8 cellular contexts compared by ENCODE assay signal in the genomic region with DNA sequence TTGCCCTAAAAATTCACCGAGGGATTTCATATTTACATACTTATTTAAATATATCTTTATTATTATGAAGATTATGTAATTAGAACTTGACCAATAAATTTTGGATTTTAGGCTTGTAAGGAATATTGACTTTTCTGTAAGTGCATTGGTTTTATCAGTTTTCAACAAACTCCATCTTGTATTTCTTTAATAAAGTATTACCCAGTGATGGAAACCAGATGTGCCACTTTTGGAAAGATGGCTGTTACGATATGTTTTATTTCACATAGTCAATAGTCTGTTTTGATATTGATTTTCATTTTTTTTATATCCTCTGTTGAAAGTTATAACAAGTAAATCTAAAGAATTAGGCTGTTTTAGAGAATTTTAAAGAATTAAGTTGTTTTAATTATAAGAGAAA. TPM values are rescaled to one million over a fixed set of nuclear protein-coding genes. Genes with fewer than 3 reads are reported as not detected.
DNase-seq lines count a peak whose midpoint lies in the region; ATAC-seq, FAIRE-seq and TF ChIP-seq lines count a peak whose summit lies in the region.

No MANE protein-coding gene starts in this region.

- peak overlapping the region; percentile 32 for H3K4me3 Mint-ChIP-seq in CD8-positive, alpha-beta T cell

- no peak overlapping the region for H3K27ac ChIP-seq in CD8-positive, alpha-beta T cell (ENCODE audit: low read depth, low read length)

- no peaks in the 10 kb centered on the region for H3F3A ChIP-seq in Loucy (ENCODE audit: low read depth)

- peak overlapping the region; percentile 91 for H3K9ac ChIP-seq in Loucy (ENCODE audit: low read depth, low read length, poor library complexity, severe bottlenecking)

- no peak for FAIRE-seq in bronchial epithelial cell (lab: Jason Lieb, UNC)

- TF ChIP-seq CTCF in CD8-positive, alpha-beta T cell (IDR thresholded peaks at IDR 0.05), result no peak
- TF ChIP-seq CTCF in Loucy (conservative IDR thresholded peaks at IDR 0.05; ENCODE audit: low read length), result no peak
- no peak for TF ChIP-seq CTCF in bronchial epithelial cell (IDR thresholded peaks at IDR 0.05; ENCODE audit: insufficient read depth, low read length, severe bottlenecking)

- peaks cover 31% of the 10 kb centered on the region for H3K4me1 Mint-ChIP-seq in CD8-positive, alpha-beta T cell (ENCODE audit: low read depth)

- H3K4me3 ChIP-seq in CD8-positive, alpha-beta T cell (ENCODE audit: low read depth, low read length), result no peak overlapping the region
- H3K4me3 ChIP-seq in Loucy (ENCODE audit: low read length, poor library complexity, severe bottlenecking) (peak overlapping the region; percentile 94), bronchial epithelial cell (ENCODE audit: low read depth, low read length) (peak overlapping the region; percentile 96), neuron (ENCODE audit: low read length) (peak overlapping the region; percentile 22)

- H3K9me3 Mint-ChIP-seq in CD8-positive, alpha-beta T cell, result peaks cover 4% of the 10 kb centered on the region

- peaks cover 32% of the 10 kb centered on the region for H4K20me1 ChIP-seq in Loucy (ENCODE audit: insufficient read depth, low read length, poor library complexity, severe bottlenecking)

- no peaks in the 10 kb centered on the region for H3K9me3 ChIP-seq in CD8-positive, alpha-beta T cell (ENCODE audit: low read length)
- H3K9me3 ChIP-seq in Loucy (ENCODE audit: insufficient read depth, low read depth, low read length) (peaks cover 7% of the 10 kb centered on the region; the same call in 1 of the 2 replicates), neuron (ENCODE audit: low read length) (no peaks in the 10 kb centered on the region)

- H2AFZ ChIP-seq in Loucy (ENCODE audit: low read length) (no peak overlapping the region), neuron (ENCODE audit: low read depth, low read length) (no peak overlapping the region)

- no peaks in the 10 kb centered on the region for H3K9me2 ChIP-seq in Loucy (replicated peaks; ENCODE audit: low read depth, low read length)

- POLR2A ChIA-PET in CD8-positive, alpha-beta T cell (lab: Charles Lee), result interaction anchor here (0.8 kb wide), 1 partner anchor 135 kb away, joined by 3 read pairs; no protein-coding TSS in a partner anchor

- intact Hi-C loops in CD8-positive, alpha-beta T cell (cut with DNase I, micrococcal nuclease), result loop anchor here (5.0 to 10.0 kb wide), 4 partner anchors 206 to 1756 kb away; partner anchors contain the start of genes KICS2 (in 2 of the 2), RXYLT1 (in 1 of the 2) and USP15 (in 1 of the 2)

- CTCF ChIA-PET in CD8-positive, alpha-beta T cell (lab: Charles Lee), result interaction anchor here (0.6 to 1.1 kb wide), 2 partner anchors 33 to 38 kb away, joined by 3 to 4 read pairs; no protein-coding TSS in a partner anchor

- H3K4me1 ChIP-seq in CD8-positive, alpha-beta T cell (ENCODE audit: insufficient read depth, low read length), result peaks cover 31% of the 10 kb centered on the region
- H3K4me1 ChIP-seq in Loucy (ENCODE audit: insufficient read depth, low read length, poor library complexity, severe bottlenecking), result peaks cover 46% of the 10 kb centered on the region
- peaks cover 13% of the 10 kb centered on the region for H3K4me1 ChIP-seq in neuron (ENCODE audit: insufficient read depth, low read length)

- H3K36me3 Mint-ChIP-seq in CD8-positive, alpha-beta T cell, result peaks cover 14% of the 10 kb centered on the region

- H3K27me3 ChIP-seq in CD8-positive, alpha-beta T cell (ENCODE audit: insufficient read depth, low read length), result no peaks in the 10 kb centered on the region
- H3K27me3 ChIP-seq in Loucy (ENCODE audit: insufficient read depth, low read length, poor library complexity, severe bottlenecking) (no peaks in the 10 kb centered on the region), bronchial epithelial cell (ENCODE audit: control insufficient read depth, insufficient read depth, low read length) (no peaks in the 10 kb centered on the region), neuron (ENCODE audit: insufficient read depth, low read length) (no peaks in the 10 kb centered on the region)

- H3K27me3 Mint-ChIP-seq in CD8-positive, alpha-beta T cell (ENCODE audit: low read depth), result no peaks in the 10 kb centered on the region

- H3K36me3 ChIP-seq in CD8-positive, alpha-beta T cell (ENCODE audit: insufficient read depth, low read length), result peaks cover 3% of the 10 kb centered on the region
- H3K36me3 ChIP-seq in Loucy (ENCODE audit: insufficient read depth, low read length) (no peaks in the 10 kb centered on the region), bronchial epithelial cell (ENCODE audit: control insufficient read depth, insufficient read depth, low read length) (no peaks in the 10 kb centered on the region), neuron (ENCODE audit: insufficient read depth, low read length) (peaks cover 12% of the 10 kb centered on the region)

- DNase-seq in CD8-positive, alpha-beta T cell, result no peak
- DNase-seq in bronchial epithelial cell (ENCODE audit: low read depth) (no peak), islet precursor cell (no peak), AG08395 (ENCODE audit: low spot score) (no peak)
- no peak for DNase-seq in stimulated activated CD8-positive, alpha-beta memory T cell treated with anti-CD3 and anti-CD28 coated beads, Interleukin-4, amount 100 ng/mL, for 48 hours

- peaks cover 63% of the 10 kb centered on the region for H3K79me2 ChIP-seq in Loucy (ENCODE audit: insufficient read depth, low read length)

- no peak for ATAC-seq in CD8-positive, alpha-beta T cell
- no peak for ATAC-seq in HG02852 (IDR thresholded peaks at IDR 0.05; ENCODE audit: unreplicated experiment)

- H3K27ac Mint-ChIP-seq in CD8-positive, alpha-beta T cell, result no peak overlapping the region

- peak overlapping the region; percentile 77 for H3K4me2 ChIP-seq in Loucy (ENCODE audit: low read depth, low read length, poor library complexity, severe bottlenecking)

RNA-seq across cellular contexts. Expression of gene MON2, which starts 1.8 kb away (rescaled TPM):
- total RNA-seq in CD8-positive, alpha-beta T cell, result 10 to 100 TPM; 44.2 to 48.9 TPM
- total RNA-seq in bronchial epithelial cell, result 19.6 and 21.3 TPM in 2 replicates
